In the genomic region with DNA sequence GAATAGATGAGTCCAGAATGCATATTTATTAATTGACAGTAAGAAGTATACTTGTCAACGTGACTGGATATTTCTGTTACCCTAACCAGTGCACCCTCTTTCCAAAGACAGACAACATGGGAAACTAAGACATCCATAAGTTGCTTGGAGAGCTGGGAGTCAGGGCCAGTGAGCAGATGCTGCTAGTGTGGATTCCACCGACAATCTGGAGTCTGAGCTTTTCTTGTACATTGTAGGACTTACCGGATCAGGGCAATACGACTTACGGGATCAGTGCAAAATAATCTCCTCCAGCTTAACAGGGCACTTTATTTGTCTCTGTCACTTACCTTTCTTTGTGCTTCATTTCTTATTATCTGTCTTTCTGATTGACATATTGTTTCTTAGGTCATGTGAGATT, we compare ENCODE assay signal across 41 cellular contexts. TPM values are rescaled to one million over a fixed set of nuclear protein-coding genes. Genes with fewer than 3 reads are reported as not detected.
"Had no signal": no experiment of that assay in that cellular context is flagged by ENCODE, and none has a peak within 500 bp of the region (broad histone marks: within the 10 kb centered on the region; RNA-seq: fewer than 3 reads in every experiment).

No MANE protein-coding gene starts in this region.

- FAIRE-seq: bronchial epithelial cell, TTC549 had no signal

- H3K27me3 ChIP-seq: ascending aorta had no signal

- H3K9me3 Mint-ChIP-seq: activated CD4-positive, alpha-beta memory T cell treated with anti-CD3 and anti-CD28 coated beads, Interleukin-2, amount 10 ng/mL, durations not matched to agents 7 days and 5 days; activated CD4-positive, alpha-beta T cell treated with anti-CD3 and anti-CD28 coated beads, Interleukin-2, amount 10 ng/mL, durations not matched to agents 7 days and 5 days; activated naive CD4-positive, alpha-beta T cell treated with anti-CD3 and anti-CD28 coated beads, Interleukin-2, amount 10 ng/mL, durations not matched to agents 7 days and 5 days; activated naive CD4-positive, alpha-beta T cell treated with anti-CD3 and anti-CD28 coated beads, Interleukin-2, amount 50 U/mL, for 24 hours; activated naive CD8-positive, alpha-beta T cell treated with anti-CD3 and anti-CD28 coated beads, Interleukin-2, amount 10 ng/mL, durations not matched to agents 7 days and 5 days; activated naive CD8-positive, alpha-beta T cell treated with anti-CD3 and anti-CD28 coated beads, Interleukin-2, amount 50 U/mL, for 24 hours; activated T-cell treated with anti-CD3 and anti-CD28 coated beads, Interleukin-2, amount 50 U/mL, for 24 hours; activated T-helper 2 cell treated with anti-CD3 and anti-CD28 coated beads, Interferon-gamma antibody, Interleukin-2, Interleukin-4, amounts not matched to agents 10 μg/mL and 5 μg/mL and 100 μg/mL, durations not matched to agents 14 hours and 24 hours and 36 hours; brain; central memory CD8-positive, alpha-beta T cell; T-helper 1 cell treated with Interleukin-12 subunit alpha and Interleukin-12 subunit beta and Interleukin-4 antibody, amounts not matched to agents 30 μg/mL and 1 μg/mL, for 36 hours; T-helper 2 cell treated with Interferon-gamma antibody and Interleukin-4, amounts not matched to agents 5 μg/mL and 100 μg/mL, for 36 hours had no signal

- ATAC-seq: activated CD4-positive, alpha-beta T cell treated with anti-CD3 and anti-CD28 coated beads for 36 hours; activated CD4-positive, CD25-positive, alpha-beta regulatory T cell treated with anti-CD3 and anti-CD28 coated beads, Interleukin-2, amount 50 U/mL, for 24 hours; activated CD8-positive, alpha-beta memory T cell treated with anti-CD3 and anti-CD28 coated beads, Interleukin-2, amount 10 ng/mL, durations not matched to agents 7 days and 5 days; activated CD8-positive, alpha-beta T cell treated with anti-CD3 and anti-CD28 coated beads, Interleukin-2, amount 10 ng/mL, durations not matched to agents 7 days and 5 days; activated naive CD8-positive, alpha-beta T cell treated with anti-CD3 and anti-CD28 coated beads, Interleukin-2, amount 50 U/mL, for 24 hours; WTC11 had no signal

- H3K36me3 Mint-ChIP-seq: activated CD8-positive, alpha-beta memory T cell treated with anti-CD3 and anti-CD28 coated beads, Interleukin-2, amount 10 ng/mL, durations not matched to agents 7 days and 5 days; activated naive CD4-positive, alpha-beta T cell treated with anti-CD3 and anti-CD28 coated beads, Interleukin-2, amount 10 ng/mL, durations not matched to agents 7 days and 5 days; activated naive CD4-positive, alpha-beta T cell treated with anti-CD3 and anti-CD28 coated beads, Interleukin-2, amount 50 U/mL, for 24 hours; activated naive CD8-positive, alpha-beta T cell; activated naive CD8-positive, alpha-beta T cell treated with anti-CD3 and anti-CD28 coated beads, Interleukin-2, amount 10 ng/mL, durations not matched to agents 7 days and 5 days; brain; WTC11 had no signal

- H3K27me3 Mint-ChIP-seq: activated naive CD4-positive, alpha-beta T cell treated with anti-CD3 and anti-CD28 coated beads, Interleukin-2, amount 10 ng/mL, durations not matched to agents 7 days and 5 days; activated naive CD8-positive, alpha-beta T cell treated with anti-CD3 and anti-CD28 coated beads, Interleukin-2, amount 50 U/mL, for 24 hours; central memory CD8-positive, alpha-beta T cell had no signal

- H3K27ac Mint-ChIP-seq: activated CD4-positive, alpha-beta memory T cell treated with anti-CD3 and anti-CD28 coated beads, Interleukin-2, amount 10 ng/mL, durations not matched to agents 7 days and 5 days; activated CD4-positive, alpha-beta T cell treated with anti-CD3 and anti-CD28 coated beads for 36 hours; activated CD4-positive, alpha-beta T cell treated with anti-CD3 and anti-CD28 coated beads, Interleukin-2, amount 10 ng/mL, durations not matched to agents 7 days and 5 days; activated CD8-positive, alpha-beta memory T cell treated with anti-CD3 and anti-CD28 coated beads, Interleukin-2, amount 10 ng/mL, durations not matched to agents 7 days and 5 days; activated CD8-positive, alpha-beta T cell treated with anti-CD3 and anti-CD28 coated beads, Interleukin-2, amount 10 ng/mL, durations not matched to agents 7 days and 5 days; activated naive CD4-positive, alpha-beta T cell treated with anti-CD3 and anti-CD28 coated beads, Interleukin-2, amount 10 ng/mL, durations not matched to agents 7 days and 5 days; activated naive CD4-positive, alpha-beta T cell treated with anti-CD3 and anti-CD28 coated beads, Interleukin-2, amount 50 U/mL, for 24 hours; activated naive CD8-positive, alpha-beta T cell; activated naive CD8-positive, alpha-beta T cell treated with anti-CD3 and anti-CD28 coated beads, Interleukin-2, amount 10 ng/mL, durations not matched to agents 7 days and 5 days; activated naive CD8-positive, alpha-beta T cell treated with anti-CD3 and anti-CD28 coated beads, Interleukin-2, amount 50 U/mL, for 24 hours; activated T-cell treated with anti-CD3 and anti-CD28 coated beads, Interleukin-2, amount 50 U/mL, for 24 hours; activated T-helper 2 cell treated with anti-CD3 and anti-CD28 coated beads, Interferon-gamma antibody, Interleukin-2, Interleukin-4, amounts not matched to agents 10 μg/mL and 5 μg/mL and 100 μg/mL, durations not matched to agents 14 hours and 24 hours and 36 hours; brain; T-helper 1 cell treated with Interleukin-12 subunit alpha and Interleukin-12 subunit beta and Interleukin-4 antibody, amounts not matched to agents 30 μg/mL and 1 μg/mL, for 36 hours; T-helper 2 cell treated with Interferon-gamma antibody and Interleukin-4, amounts not matched to agents 5 μg/mL and 100 μg/mL, for 36 hours; WTC11 had no signal

- DNase-seq: activated CD4-positive, alpha-beta memory T cell treated with anti-CD3 and anti-CD28 coated beads, Interleukin-2, amount 10 ng/mL, durations not matched to agents 7 days and 5 days; activated CD4-positive, alpha-beta T cell treated with anti-CD3 and anti-CD28 coated beads for 1 hour; activated CD4-positive, alpha-beta T cell treated with anti-CD3 and anti-CD28 coated beads for 36 hours; activated CD4-positive, alpha-beta T cell treated with anti-CD3 and anti-CD28 coated beads for 48 hours; activated CD4-positive, alpha-beta T cell treated with anti-CD3 and anti-CD28 coated beads, Interleukin-2, amount 10 ng/mL, durations not matched to agents 7 days and 5 days; activated CD4-positive, alpha-beta T cell treated with anti-CD3 and anti-CD28 coated beads, Interleukin-2, amount 50 U/mL, for 48 hours; activated CD4-positive, CD25-positive, alpha-beta regulatory T cell; activated CD8-positive, alpha-beta memory T cell treated with anti-CD3 and anti-CD28 coated beads for 24 hours; activated CD8-positive, alpha-beta memory T cell treated with anti-CD3 and anti-CD28 coated beads, Interleukin-2, amount 10 ng/mL, durations not matched to agents 7 days and 5 days; activated CD8-positive, alpha-beta memory T cell treated with anti-CD3 and anti-CD28 coated beads, Interleukin-2, amount 50 U/mL, for 48 hours; activated CD8-positive, alpha-beta T cell treated with anti-CD3 and anti-CD28 coated beads, Interleukin-2, amount 10 ng/mL, durations not matched to agents 7 days and 5 days; activated effector memory CD4-positive, alpha-beta T cell treated with Interleukin-2 at 50 U/mL for 16 hours; activated gamma-delta T cell; activated naive CD4-positive, alpha-beta T cell treated with anti-CD3 and anti-CD28 coated beads, Interleukin-2, amount 10 ng/mL, durations not matched to agents 7 days and 5 days; activated naive CD4-positive, alpha-beta T cell treated with Interleukin-2 at 50 U/mL for 16 hours; activated naive CD8-positive, alpha-beta T cell treated with anti-CD3 and anti-CD28 coated beads, Interleukin-2, amount 10 ng/mL, durations not matched to agents 7 days and 5 days; activated naive CD8-positive, alpha-beta T cell treated with anti-CD3 and anti-CD28 coated beads, Interleukin-2, amount 50 U/mL, for 24 hours; activated T-cell treated with anti-CD3 and anti-CD28 coated beads, Interleukin-2, amount 50 U/mL, for 24 hours; activated T-cell treated with anti-CD3 and anti-CD28 coated beads, Interleukin-2, amount 50 U/mL, for 48 hours; amygdala; anterior cingulate cortex; caudate nucleus; cerebellar nuclear complex; T-helper 1 cell; T-helper 2 cell; T-helper 9 cell had no signal

- H3K4me3 Mint-ChIP-seq: activated CD4-positive, alpha-beta memory T cell treated with anti-CD3 and anti-CD28 coated beads, Interleukin-2, amount 10 ng/mL, durations not matched to agents 7 days and 5 days; activated CD4-positive, alpha-beta T cell treated with anti-CD3 and anti-CD28 coated beads for 36 hours; activated CD4-positive, alpha-beta T cell treated with anti-CD3 and anti-CD28 coated beads, Interleukin-2, amount 10 ng/mL, durations not matched to agents 7 days and 5 days; activated CD8-positive, alpha-beta memory T cell treated with anti-CD3 and anti-CD28 coated beads, Interleukin-2, amount 10 ng/mL, durations not matched to agents 7 days and 5 days; activated CD8-positive, alpha-beta T cell treated with anti-CD3 and anti-CD28 coated beads, Interleukin-2, amount 10 ng/mL, durations not matched to agents 7 days and 5 days; activated naive CD4-positive, alpha-beta T cell treated with anti-CD3 and anti-CD28 coated beads, Interleukin-2, amount 10 ng/mL, durations not matched to agents 7 days and 5 days; activated naive CD4-positive, alpha-beta T cell treated with anti-CD3 and anti-CD28 coated beads, Interleukin-2, amount 50 U/mL, for 24 hours; activated naive CD8-positive, alpha-beta T cell; activated naive CD8-positive, alpha-beta T cell treated with anti-CD3 and anti-CD28 coated beads, Interleukin-2, amount 10 ng/mL, durations not matched to agents 7 days and 5 days; activated naive CD8-positive, alpha-beta T cell treated with anti-CD3 and anti-CD28 coated beads, Interleukin-2, amount 50 U/mL, for 24 hours; activated T-cell treated with anti-CD3 and anti-CD28 coated beads, Interleukin-2, amount 50 U/mL, for 24 hours; brain; central memory CD8-positive, alpha-beta T cell; T-helper 1 cell treated with Interleukin-12 subunit alpha and Interleukin-12 subunit beta and Interleukin-4 antibody, amounts not matched to agents 30 μg/mL and 1 μg/mL, for 36 hours; T-helper 2 cell treated with Interferon-gamma antibody and Interleukin-4, amounts not matched to agents 5 μg/mL and 100 μg/mL, for 36 hours; WTC11 had no signal

- H3K27ac ChIP-seq: ascending aorta, cardiac muscle cell, VCaP had no signal

- H3K4me1 Mint-ChIP-seq: activated CD4-positive, alpha-beta memory T cell treated with anti-CD3 and anti-CD28 coated beads, Interleukin-2, amount 10 ng/mL, durations not matched to agents 7 days and 5 days; activated CD4-positive, alpha-beta T cell treated with anti-CD3 and anti-CD28 coated beads for 36 hours; activated CD4-positive, alpha-beta T cell treated with anti-CD3 and anti-CD28 coated beads, Interleukin-2, amount 10 ng/mL, durations not matched to agents 7 days and 5 days; activated CD8-positive, alpha-beta memory T cell treated with anti-CD3 and anti-CD28 coated beads, Interleukin-2, amount 10 ng/mL, durations not matched to agents 7 days and 5 days; activated naive CD4-positive, alpha-beta T cell treated with anti-CD3 and anti-CD28 coated beads, Interleukin-2, amount 10 ng/mL, durations not matched to agents 7 days and 5 days; activated naive CD4-positive, alpha-beta T cell treated with anti-CD3 and anti-CD28 coated beads, Interleukin-2, amount 50 U/mL, for 24 hours; activated naive CD8-positive, alpha-beta T cell treated with anti-CD3 and anti-CD28 coated beads, Interleukin-2, amount 10 ng/mL, durations not matched to agents 7 days and 5 days; activated naive CD8-positive, alpha-beta T cell treated with anti-CD3 and anti-CD28 coated beads, Interleukin-2, amount 50 U/mL, for 24 hours; brain had no signal

- H3K36me3 ChIP-seq: ascending aorta, cardiac muscle cell had no signal

- H3K9me3 ChIP-seq: ascending aorta had no signal

- H3K4me3 ChIP-seq: ascending aorta, cardiac muscle cell had no signal

RNA-seq across cellular contexts. Expression of gene FCRL4, which starts 24.6 kb away (rescaled TPM):
- total RNA-seq: activated CD4-positive, alpha-beta memory T cell treated with anti-CD3 and anti-CD28 coated beads, Interleukin-2, amount 10 ng/mL, durations not matched to agents 7 days and 5 days; activated CD4-positive, alpha-beta T cell treated with anti-CD3 and anti-CD28 coated beads for 36 hours; activated CD4-positive, alpha-beta T cell treated with anti-CD3 and anti-CD28 coated beads, Interleukin-2, amount 10 ng/mL, durations not matched to agents 7 days and 5 days; activated CD8-positive, alpha-beta memory T cell treated with anti-CD3 and anti-CD28 coated beads, Interleukin-2, amount 10 ng/mL, durations not matched to agents 7 days and 5 days; activated CD8-positive, alpha-beta T cell treated with anti-CD3 and anti-CD28 coated beads, Interleukin-2, amount 10 ng/mL, durations not matched to agents 7 days and 5 days; activated naive CD8-positive, alpha-beta T cell treated with anti-CD3 and anti-CD28 coated beads, Interleukin-2, amount 10 ng/mL, durations not matched to agents 7 days and 5 days; activated T-helper 2 cell treated with anti-CD3 and anti-CD28 coated beads, Interferon-gamma antibody, Interleukin-2, Interleukin-4, amounts not matched to agents 10 μg/mL and 5 μg/mL and 100 μg/mL, durations not matched to agents 14 hours and 24 hours and 36 hours; ascending aorta; bronchial epithelial cell; cardiac muscle cell; WTC11 had no signal
- polyA plus RNA-seq: adipose tissue, cardiac muscle cell had no signal
